9 cellular contexts compared by ENCODE assay signal in the genomic region with DNA sequence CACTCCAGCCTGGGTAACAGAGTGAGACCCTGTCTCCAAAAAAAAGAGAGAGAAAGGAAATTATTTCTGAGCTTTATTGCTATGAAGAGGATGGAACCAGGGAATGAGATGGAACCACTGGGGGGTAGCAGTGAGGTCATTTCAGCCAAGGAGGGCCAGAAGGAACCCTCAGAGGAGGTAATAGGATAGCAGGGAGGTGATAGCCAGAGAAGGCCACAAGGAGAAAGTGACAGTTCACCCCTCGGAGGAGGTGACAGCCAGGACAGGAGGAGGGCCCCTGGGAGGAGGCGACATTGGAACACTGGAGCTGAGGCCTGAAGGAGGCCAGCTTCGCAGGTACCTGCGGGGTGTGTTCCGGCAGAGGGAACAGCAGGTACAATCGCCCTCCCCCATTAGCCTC. TPM values are rescaled to one million over a fixed set of nuclear protein-coding genes. Genes with fewer than 3 reads are reported as not detected.
DNase-seq lines count a peak whose midpoint lies in the region; ATAC-seq, FAIRE-seq and TF ChIP-seq lines count a peak whose summit lies in the region.
"Had no signal": no experiment of that assay in that cellular context is flagged by ENCODE, and none has a peak within 500 bp of the region (broad histone marks: within the 10 kb centered on the region; RNA-seq: fewer than 3 reads in every experiment).

No MANE protein-coding gene starts in this region.

- ATAC-seq in HG02763 (IDR thresholded peaks at IDR 0.05; ENCODE audit: unreplicated experiment), result no peak

- 68% methylated on average over 4 of the region's 6 CpGs for WGBS in SK-N-SH (ENCODE audit: low lambda C conversion rate)

- peak; percentile 30 for FAIRE-seq in GM12892 (lab: Jason Lieb, UNC)

- POLR2A ChIA-PET in SK-N-SH (lab: Yijun Ruan, JAX), result interaction anchor here (0.6 to 0.8 kb wide), 2 partner anchors 59 to 107 kb away, joined by 3 read pairs; no protein-coding TSS in a partner anchor

- H3K4me2 ChIP-seq in SK-N-SH (peak overlapping the region; percentile 99), fibroblast of lung (ENCODE audit: extremely low read depth, insufficient read depth, low read length) (peak overlapping the region; percentile 73), skeletal muscle satellite cell (ENCODE audit: low read length) (peak overlapping the region; percentile 90)

- H3K79me2 ChIP-seq in SK-N-SH (ENCODE audit: insufficient read depth) (no peaks in the 10 kb centered on the region), fibroblast of lung (ENCODE audit: control insufficient read depth, insufficient read depth, low read length) (no peaks in the 10 kb centered on the region)

- H3K27ac ChIP-seq in SK-N-SH (ENCODE audit: low read depth in 2 of 2, low read length in 1 of 2), result no peak overlapping the region
- no peak overlapping the region for H3K27ac ChIP-seq in fibroblast of lung (ENCODE audit: insufficient read depth, low read length)

- peaks cover 0 to 9% of the 10 kb centered on the region in 2 experiments; a peak in 1 of 4 replicates for H3K4me1 ChIP-seq in SK-N-SH (ENCODE audit: control insufficient read depth in 1 of 2, insufficient read depth in 2 of 2, low read depth in 1 of 2, low read length in 1 of 2)
- peaks cover 6% of the 10 kb centered on the region for H3K4me1 ChIP-seq in fibroblast of lung (ENCODE audit: control insufficient read depth, extremely low read depth, insufficient read depth, low read length)
- peaks cover 16% of the 10 kb centered on the region for H3K4me1 ChIP-seq in skeletal muscle satellite cell (ENCODE audit: control insufficient read depth, insufficient read depth, low read length)

- H2AFZ ChIP-seq in SK-N-SH (ENCODE audit: low read depth) (peak overlapping the region; percentile 63; the same call in 1 of the 2 replicates), fibroblast of lung (ENCODE audit: low read length) (no peak overlapping the region)

- TF ChIP-seq CTCF in SK-N-SH (IDR thresholded peaks at IDR 0.05), result peak; percentile 43
- peak; percentile 28 to 32 for TF ChIP-seq CTCF in fibroblast of lung (conservative IDR thresholded peaks at IDR 0.05 in 1 of 2, IDR thresholded peaks at IDR 0.05 in 1 of 2; ENCODE audit: low read depth in 1 of 2, low read length in 2 of 2)

- H3K4me3 ChIP-seq in SK-N-SH (ENCODE audit: low read depth in 2 of 2, low read length in 1 of 2), result peak overlapping the region in 1 of 2 experiments; percentile 90; a peak in 3 of 4 replicates
- peak overlapping the region in 2 of 4 experiments; percentile 64 to 89 for H3K4me3 ChIP-seq in fibroblast of lung (replicated peaks in 1 of 4; ENCODE audit: control extremely low read depth in 1 of 4, insufficient read depth in 1 of 4, low read depth in 3 of 4, low read length in 4 of 4)
- no peak overlapping the region for H3K4me3 ChIP-seq in skeletal muscle satellite cell (ENCODE audit: low read length)

- DNase-seq in AG08396 (ENCODE audit: low spot score), result peak; percentile 45
- DNase-seq in GM12892 (ENCODE audit: insufficient read length), result no peak
- peak; percentile 50 for DNase-seq in SK-N-SH
- DNase-seq in fibroblast of lung (ENCODE audit: low read depth in 2 of 2), result no peak
- DNase-seq in germinal center (ENCODE audit: low spot score), result no peak
- no peak for DNase-seq in middle frontal gyrus (ENCODE audit: extremely low spot score, low spot score)

- no peaks in the 10 kb centered on the region for H3K9me2 ChIP-seq in SK-N-SH

- H3K27me3 ChIP-seq in SK-N-SH (ENCODE audit: insufficient read depth) (no peaks in the 10 kb centered on the region), fibroblast of lung (ENCODE audit: control insufficient read depth, insufficient read depth, low read length) (no peaks in the 10 kb centered on the region), skeletal muscle satellite cell (ENCODE audit: control insufficient read depth, insufficient read depth, low read length) (peaks cover 9% of the 10 kb centered on the region)

- H3F3A ChIP-seq in SK-N-SH (replicated peaks; ENCODE audit: insufficient read depth), result peaks cover 4% of the 10 kb centered on the region

- H3K9me3 ChIP-seq in SK-N-SH, result no peaks in the 10 kb centered on the region
- no peaks in the 10 kb centered on the region for H3K9me3 ChIP-seq in fibroblast of lung (ENCODE audit: control insufficient read depth, insufficient read depth, low read depth, low read length)
- H3K9me3 ChIP-seq in skeletal muscle satellite cell (replicated peaks; ENCODE audit: low read length), result no peaks in the 10 kb centered on the region

- TF ChIP-seq POLR2A in GM12892 (IDR thresholded peaks at IDR 0.05; ENCODE audit: low read depth, low read length), result no peak

- no peak for TF ChIP-seq EP300 in SK-N-SH (IDR thresholded peaks at IDR 0.05; ENCODE audit: borderline replicate concordance in 1 of 2, low read depth in 1 of 2, low read length in 1 of 2)

- no peaks in the 10 kb centered on the region for H4K20me1 ChIP-seq in SK-N-SH (ENCODE audit: insufficient read depth)
- H4K20me1 ChIP-seq in fibroblast of lung (ENCODE audit: control insufficient read depth, extremely low read depth, insufficient read depth, low read length), result no peaks in the 10 kb centered on the region

- CTCF ChIA-PET in SK-N-SH (lab: Yijun Ruan, JAX), result interaction anchor here (0.7 to 5.3 kb wide), 15 partner anchors 9 to 88 kb away, joined by 3 to 45 read pairs (median 6); no protein-coding TSS in a partner anchor

- 0 out of 2 replicates have a peak, but pooled peaks have one; percentile 11 for TF ChIP-seq RAD21 in SK-N-SH (IDR thresholded peaks at IDR 0.05; ENCODE audit: low read length)

- H3K9ac ChIP-seq in SK-N-SH (no peak overlapping the region), fibroblast of lung (ENCODE audit: insufficient read depth, low read length) (no peak overlapping the region), skeletal muscle satellite cell (ENCODE audit: low read depth, low read length) (no peak overlapping the region)

- H3K36me3 ChIP-seq in SK-N-SH (replicated peaks in 1 of 2; ENCODE audit: control insufficient read depth in 1 of 2, insufficient read depth in 2 of 2, low read length in 1 of 2) (no peaks in the 10 kb centered on the region), fibroblast of lung (ENCODE audit: control insufficient read depth, insufficient read depth, low read length) (peaks cover 2% of the 10 kb centered on the region), skeletal muscle satellite cell (ENCODE audit: insufficient read depth, low read length) (no peaks in the 10 kb centered on the region)

TF ChIP-seq in SK-N-SH, 30 proteins besides CTCF, POLR2A, EP300 and RAD21:
- TF ChIP-seq SMC3 (IDR thresholded peaks at IDR 0.05; ENCODE audit: low read depth, low read length), result peak; percentile 19; the same call in 1 of the 2 replicates
- no peak for TF ChIP-seq TCF12 (IDR thresholded peaks at IDR 0.05)
TF ChIP-seq in SK-N-SH: peak in this region for 1.

RNA-seq across cellular contexts. Expression of gene PGPEP1, which starts 0.7 kb away (rescaled TPM):
- polyA plus RNA-seq in GM12892 (2012; ENCODE audit: missing spikeins), result 16.7 TPM
- 13.8 and 13.9 TPM in 2 replicates for polyA plus RNA-seq in SK-N-SH (2012; rRNA removed)
- polyA plus RNA-seq in SK-N-SH (2012; cell fraction: cytosol; rRNA removed), result 6.6 and 6.9 TPM in 2 replicates
- 29.5 and 30.2 TPM in 2 replicates for polyA plus RNA-seq in SK-N-SH (2012; cell fraction: nucleus; rRNA removed)
- total RNA-seq in fibroblast of lung, result 63.9 and 78.8 TPM in 2 replicates
- polyA plus RNA-seq in fibroblast of lung, result 17.0 and 25.4 TPM in 2 replicates
- 17.8 and 24.4 TPM in 2 replicates for polyA plus RNA-seq in fibroblast of lung (2012)
- 110 and 120 TPM in 2 replicates for polyA minus RNA-seq in fibroblast of lung (ENCODE audit: low replicate concordance)
- total RNA-seq in skeletal muscle satellite cell (2012; rRNA removed), result 8.7 and 13.7 TPM in 2 replicates

RNA-seq across cellular contexts. Expression of gene LSM4, which starts 16.8 kb away (rescaled TPM):
- 105 TPM for polyA plus RNA-seq in GM12892 (2012; ENCODE audit: missing spikeins)
- polyA plus RNA-seq in SK-N-SH (2012; rRNA removed) (235 and 277 TPM in 2 replicates), fibroblast of lung (50.9 and 97.2 TPM in 2 replicates)
- 193 and 249 TPM in 2 replicates for polyA plus RNA-seq in SK-N-SH (2012; cell fraction: cytosol; rRNA removed)
- 104 and 192 TPM in 2 replicates for polyA plus RNA-seq in SK-N-SH (2012; cell fraction: nucleus; rRNA removed)
- 70.9 and 124 TPM in 2 replicates for total RNA-seq in fibroblast of lung
- 80.5 and 169 TPM in 2 replicates for polyA plus RNA-seq in fibroblast of lung (2012)
- 12.9 and 24.4 TPM in 2 replicates for polyA minus RNA-seq in fibroblast of lung (ENCODE audit: low replicate concordance)
- 146 and 166 TPM in 2 replicates for total RNA-seq in skeletal muscle satellite cell (2012; rRNA removed)

RNA-seq across cellular contexts. Expression of gene GDF15, which starts 46.3 kb away (rescaled TPM):
- polyA plus RNA-seq in GM12892 (2012; ENCODE audit: missing spikeins), result 1.6 TPM
- polyA plus RNA-seq in SK-N-SH (2012; rRNA removed) (74.1 and 129 TPM in 2 replicates), fibroblast of lung (8.6 and 24.3 TPM in 2 replicates)
- 48.5 and 76.8 TPM in 2 replicates for polyA plus RNA-seq in SK-N-SH (2012; cell fraction: cytosol; rRNA removed)
- polyA plus RNA-seq in SK-N-SH (2012; cell fraction: nucleus; rRNA removed), result 193 and 251 TPM in 2 replicates
- 140 and 210 TPM in 2 replicates for total RNA-seq in fibroblast of lung
- 17.4 and 56.4 TPM in 2 replicates for polyA plus RNA-seq in fibroblast of lung (2012)
- polyA minus RNA-seq in fibroblast of lung (ENCODE audit: low replicate concordance), result 3.7 and 10.3 TPM in 2 replicates
- 11.1 and 73.8 TPM in 2 replicates for total RNA-seq in skeletal muscle satellite cell (2012; rRNA removed)

RNA-seq across cellular contexts. Expression of gene LRRC25, which starts 57.7 kb away (rescaled TPM):
- polyA plus RNA-seq in GM12892 (2012; ENCODE audit: missing spikeins), result 1.1 TPM
- not detected in 2 replicates for polyA plus RNA-seq in SK-N-SH (2012; rRNA removed)
- polyA plus RNA-seq in SK-N-SH (2012; cell fraction: cytosol; rRNA removed), result not detected in 2 replicates
- polyA plus RNA-seq in SK-N-SH (2012; cell fraction: nucleus; rRNA removed), result not detected in 2 replicates
- total RNA-seq in fibroblast of lung, result 1.2 and 4.6 TPM in 2 replicates
- polyA plus RNA-seq in fibroblast of lung, result 0.10 and 0.25 TPM in 2 replicates
- polyA plus RNA-seq in fibroblast of lung (2012), result 0.08 and 0.25 TPM in 2 replicates
- not detected in 2 replicates for polyA minus RNA-seq in fibroblast of lung (ENCODE audit: low replicate concordance)
- total RNA-seq in skeletal muscle satellite cell (2012; rRNA removed), result not detected in 2 replicates
- total RNA-seq: lung microvascular endothelial cell had no signal

RNA-seq across cellular contexts. Expression of gene JUND, which starts 58.3 kb away (rescaled TPM):
- 6.8 TPM for polyA plus RNA-seq in GM12892 (2012; ENCODE audit: missing spikeins)
- 92.5 and 115 TPM in 2 replicates for polyA plus RNA-seq in SK-N-SH (2012; rRNA removed)
- polyA plus RNA-seq in SK-N-SH (2012; cell fraction: cytosol; rRNA removed), result 55.4 and 101 TPM in 2 replicates
- 125 and 131 TPM in 2 replicates for polyA plus RNA-seq in SK-N-SH (2012; cell fraction: nucleus; rRNA removed)
- total RNA-seq in fibroblast of lung, result 149 and 166 TPM in 2 replicates
- polyA plus RNA-seq in fibroblast of lung, result 47.6 and 65.8 TPM in 2 replicates
- polyA plus RNA-seq in fibroblast of lung (2012), result 92.1 and 103 TPM in 2 replicates
- polyA minus RNA-seq in fibroblast of lung (ENCODE audit: low replicate concordance), result 15.3 and 34.4 TPM in 2 replicates
- total RNA-seq in skeletal muscle satellite cell (2012; rRNA removed), result 41.8 and 46.7 TPM in 2 replicates

Comparison
In these comparisons a context has a peak if more than half of its experiments do, and no peak if none do; other contexts are left out.
1. DNase-seq: peak in AG08396 (single experiment) and SK-N-SH (single experiment); none in GM12892 (single experiment), fibroblast of lung (0 of 2), germinal center (single experiment) and middle frontal gyrus (single experiment).
2. Peak in every context shown above with its lines, with median percentiles within 50 percentile points of each other: H3K4me2 ChIP-seq.